ENCODE assay signal across 1 cellular context in the genomic region with DNA sequence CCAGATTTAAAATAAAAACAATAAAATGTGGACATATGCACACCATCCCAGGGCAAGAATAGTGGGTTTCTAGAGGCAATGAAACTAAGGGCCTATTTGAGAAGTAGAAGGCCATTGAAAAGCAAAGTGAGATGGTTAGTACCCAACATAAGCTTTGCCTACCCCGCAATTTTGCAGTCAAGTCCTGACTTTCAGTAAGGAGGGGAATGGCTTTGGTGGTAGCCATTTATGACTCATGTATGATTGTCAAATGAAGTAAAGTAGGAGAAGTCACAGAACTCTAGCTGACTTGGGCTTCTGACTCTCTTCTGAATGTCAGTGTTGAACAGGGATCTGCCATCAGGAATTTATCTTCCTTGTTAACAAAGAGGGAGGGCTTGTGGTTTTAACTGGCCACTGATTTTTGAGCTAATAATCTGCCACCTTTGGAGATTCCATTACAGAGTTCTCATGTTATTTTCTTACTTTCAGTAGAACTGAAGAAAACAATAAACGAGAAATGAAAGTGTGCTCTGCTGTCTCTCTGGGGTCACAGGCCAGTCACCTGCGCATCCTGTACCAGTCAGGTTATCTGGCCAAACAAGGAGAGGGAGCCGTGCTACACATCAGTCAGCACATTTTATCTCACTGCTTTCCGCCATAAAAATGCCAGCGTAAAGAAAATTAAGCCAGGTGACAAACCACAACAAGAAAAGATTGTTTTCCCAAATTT.
TF ChIP-seq lines count a peak whose summit lies in the region.

No MANE protein-coding gene starts in this region.

TF ChIP-seq in GM12878, 131 proteins besides CTCF, POLR2A, EP300 and RAD21 (continued from another document and continues in another):
- TF ChIP-seq, protein P1, sequence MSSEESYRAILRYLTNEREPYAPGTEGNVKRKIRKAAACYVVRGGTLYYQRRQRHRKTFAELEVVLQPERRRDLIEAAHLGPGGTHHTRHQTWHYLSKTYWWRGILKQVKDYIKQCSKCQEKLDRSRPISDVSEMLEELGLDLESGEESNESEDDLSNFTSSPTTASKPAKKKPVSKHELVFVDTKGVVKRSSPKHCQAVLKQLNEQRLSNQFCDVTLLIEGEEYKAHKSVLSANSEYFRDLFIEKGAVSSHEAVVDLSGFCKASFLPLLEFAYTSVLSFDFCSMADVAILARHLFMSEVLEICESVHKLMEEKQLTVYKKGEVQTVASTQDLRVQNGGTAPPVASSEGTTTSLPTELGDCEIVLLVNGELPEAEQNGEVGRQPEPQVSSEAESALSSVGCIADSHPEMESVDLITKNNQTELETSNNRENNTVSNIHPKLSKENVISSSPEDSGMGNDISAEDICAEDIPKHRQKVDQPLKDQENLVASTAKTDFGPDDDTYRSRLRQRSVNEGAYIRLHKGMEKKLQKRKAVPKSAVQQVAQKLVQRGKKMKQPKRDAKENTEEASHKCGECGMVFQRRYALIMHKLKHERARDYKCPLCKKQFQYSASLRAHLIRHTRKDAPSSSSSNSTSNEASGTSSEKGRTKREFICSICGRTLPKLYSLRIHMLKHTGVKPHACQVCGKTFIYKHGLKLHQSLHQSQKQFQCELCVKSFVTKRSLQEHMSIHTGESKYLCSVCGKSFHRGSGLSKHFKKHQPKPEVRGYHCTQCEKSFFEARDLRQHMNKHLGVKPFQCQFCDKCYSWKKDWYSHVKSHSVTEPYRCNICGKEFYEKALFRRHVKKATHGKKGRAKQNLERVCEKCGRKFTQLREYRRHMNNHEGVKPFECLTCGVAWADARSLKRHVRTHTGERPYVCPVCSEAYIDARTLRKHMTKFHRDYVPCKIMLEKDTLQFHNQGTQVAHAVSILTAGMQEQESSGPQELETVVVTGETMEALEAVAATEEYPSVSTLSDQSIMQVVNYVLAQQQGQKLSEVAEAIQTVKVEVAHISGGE (CRISPR knock-in tag; IDR thresholded peaks at IDR 0.05) = no peak
- no peak for TF ChIP-seq SIN3A (IDR thresholded peaks at IDR 0.05; ENCODE audit: low read depth, low read length)
- TF ChIP-seq CREM (IDR thresholded peaks at IDR 0.05; ENCODE audit: low read depth) = no peak
- peak; percentile 68 for TF ChIP-seq NR2F1 (conservative IDR thresholded peaks at IDR 0.05)
- TF ChIP-seq IRF4 (IDR thresholded peaks at IDR 0.05; ENCODE audit: low read depth, low read length) = no peak; the same call in 1 of the 2 replicates
- no peak for TF ChIP-seq SREBF1 (IDR thresholded peaks at IDR 0.05; ENCODE audit: low read length)
- TF ChIP-seq, protein P2, sequence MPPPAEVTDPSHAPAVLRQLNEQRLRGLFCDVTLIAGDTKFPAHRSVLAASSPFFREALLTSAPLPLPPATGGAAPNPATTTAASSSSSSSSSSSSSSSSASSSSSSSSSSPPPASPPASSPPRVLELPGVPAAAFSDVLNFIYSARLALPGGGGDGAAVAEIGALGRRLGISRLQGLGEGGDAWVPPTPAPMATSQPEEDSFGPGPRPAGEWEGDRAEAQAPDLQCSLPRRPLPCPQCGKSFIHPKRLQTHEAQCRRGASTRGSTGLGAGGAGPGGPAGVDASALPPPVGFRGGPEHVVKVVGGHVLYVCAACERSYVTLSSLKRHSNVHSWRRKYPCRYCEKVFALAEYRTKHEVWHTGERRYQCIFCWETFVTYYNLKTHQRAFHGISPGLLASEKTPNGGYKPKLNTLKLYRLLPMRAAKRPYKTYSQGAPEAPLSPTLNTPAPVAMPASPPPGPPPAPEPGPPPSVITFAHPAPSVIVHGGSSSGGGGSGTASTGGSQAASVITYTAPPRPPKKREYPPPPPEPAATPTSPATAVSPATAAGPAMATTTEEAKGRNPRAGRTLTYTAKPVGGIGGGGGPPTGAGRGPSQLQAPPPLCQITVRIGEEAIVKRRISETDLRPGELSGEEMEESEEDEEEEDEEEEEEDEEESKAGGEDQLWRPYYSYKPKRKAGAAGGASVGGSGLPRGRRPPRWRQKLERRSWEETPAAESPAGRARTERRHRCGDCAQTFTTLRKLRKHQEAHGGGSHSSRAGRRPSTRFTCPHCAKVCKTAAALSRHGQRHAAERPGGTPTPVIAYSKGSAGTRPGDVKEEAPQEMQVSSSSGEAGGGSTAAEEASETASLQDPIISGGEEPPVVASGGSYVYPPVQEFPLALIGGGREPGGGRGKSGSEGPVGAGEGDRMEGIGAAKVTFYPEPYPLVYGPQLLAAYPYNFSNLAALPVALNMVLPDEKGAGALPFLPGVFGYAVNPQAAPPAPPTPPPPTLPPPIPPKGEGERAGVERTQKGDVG (CRISPR knock-in tag; IDR thresholded peaks at IDR 0.05) = no peak
- peak; percentile 65; the same call in 1 of the 2 replicates for TF ChIP-seq RUNX3 (IDR thresholded peaks at IDR 0.05; ENCODE audit: low read length)
- TF ChIP-seq NFIC (IDR thresholded peaks at IDR 0.05; ENCODE audit: low read depth, low read length) = peak; percentile 74
- no peak; the same call in 1 of the 2 replicates for TF ChIP-seq IKZF1 (conservative IDR thresholded peaks at IDR 0.05)
- TF ChIP-seq PML (IDR thresholded peaks at IDR 0.05; ENCODE audit: low read length) = no peak
- peak; percentile 14 to 38; a peak in 2 of 4 replicates for TF ChIP-seq IKZF2 (IDR thresholded peaks at IDR 0.05)
- TF ChIP-seq, protein P3, sequence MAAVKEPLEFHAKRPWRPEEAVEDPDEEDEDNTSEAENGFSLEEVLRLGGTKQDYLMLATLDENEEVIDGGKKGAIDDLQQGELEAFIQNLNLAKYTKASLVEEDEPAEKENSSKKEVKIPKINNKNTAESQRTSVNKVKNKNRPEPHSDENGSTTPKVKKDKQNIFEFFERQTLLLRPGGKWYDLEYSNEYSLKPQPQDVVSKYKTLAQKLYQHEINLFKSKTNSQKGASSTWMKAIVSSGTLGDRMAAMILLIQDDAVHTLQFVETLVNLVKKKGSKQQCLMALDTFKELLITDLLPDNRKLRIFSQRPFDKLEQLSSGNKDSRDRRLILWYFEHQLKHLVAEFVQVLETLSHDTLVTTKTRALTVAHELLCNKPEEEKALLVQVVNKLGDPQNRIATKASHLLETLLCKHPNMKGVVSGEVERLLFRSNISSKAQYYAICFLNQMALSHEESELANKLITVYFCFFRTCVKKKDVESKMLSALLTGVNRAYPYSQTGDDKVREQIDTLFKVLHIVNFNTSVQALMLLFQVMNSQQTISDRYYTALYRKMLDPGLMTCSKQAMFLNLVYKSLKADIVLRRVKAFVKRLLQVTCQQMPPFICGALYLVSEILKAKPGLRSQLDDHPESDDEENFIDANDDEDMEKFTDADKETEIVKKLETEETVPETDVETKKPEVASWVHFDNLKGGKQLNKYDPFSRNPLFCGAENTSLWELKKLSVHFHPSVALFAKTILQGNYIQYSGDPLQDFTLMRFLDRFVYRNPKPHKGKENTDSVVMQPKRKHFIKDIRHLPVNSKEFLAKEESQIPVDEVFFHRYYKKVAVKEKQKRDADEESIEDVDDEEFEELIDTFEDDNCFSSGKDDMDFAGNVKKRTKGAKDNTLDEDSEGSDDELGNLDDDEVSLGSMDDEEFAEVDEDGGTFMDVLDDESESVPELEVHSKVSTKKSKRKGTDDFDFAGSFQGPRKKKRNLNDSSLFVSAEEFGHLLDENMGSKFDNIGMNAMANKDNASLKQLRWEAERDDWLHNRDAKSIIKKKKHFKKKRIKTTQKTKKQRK (IDR thresholded peaks at IDR 0.05; ENCODE audit: low read depth, low read length) = no peak
- 0 out of 2 replicates have a peak, but pooled peaks have one; percentile 17 for TF ChIP-seq JUNB (IDR thresholded peaks at IDR 0.05)
- no peak for TF ChIP-seq SIX5 (IDR thresholded peaks at IDR 0.05; ENCODE audit: low read depth, low read length, severe bottlenecking)
- TF ChIP-seq CREB1 (IDR thresholded peaks at IDR 0.05; ENCODE audit: low read depth) = no peak
- TF ChIP-seq SRF (IDR thresholded peaks at IDR 0.05; ENCODE audit: low read depth in 2 of 2, low read length in 2 of 2) = peak; percentile 57 to 90; a peak in 3 of 4 replicates
- TF ChIP-seq RFX5 (IDR thresholded peaks at IDR 0.05; ENCODE audit: low read depth, low read length) = no peak
- TF ChIP-seq ZBED1 (IDR thresholded peaks at IDR 0.05; ENCODE audit: borderline replicate concordance) = no peak
- no peak for TF ChIP-seq GATAD2B (conservative IDR thresholded peaks at IDR 0.05; ENCODE audit: low read depth)
- 0 out of 2 replicates have a peak, but pooled peaks have one; percentile 34 for TF ChIP-seq SPI1 (IDR thresholded peaks at IDR 0.05; ENCODE audit: borderline replicate concordance, insufficient read depth, low read depth, low read length)
- no peak for TF ChIP-seq ZNF592 (IDR thresholded peaks at IDR 0.05)
- no peak for TF ChIP-seq CHD4 (IDR thresholded peaks at IDR 0.05)
- TF ChIP-seq FOS (IDR thresholded peaks at IDR 0.05; ENCODE audit: borderline replicate concordance, extremely low read depth, insufficient read length) = no peak
- TF ChIP-seq, protein P4, sequence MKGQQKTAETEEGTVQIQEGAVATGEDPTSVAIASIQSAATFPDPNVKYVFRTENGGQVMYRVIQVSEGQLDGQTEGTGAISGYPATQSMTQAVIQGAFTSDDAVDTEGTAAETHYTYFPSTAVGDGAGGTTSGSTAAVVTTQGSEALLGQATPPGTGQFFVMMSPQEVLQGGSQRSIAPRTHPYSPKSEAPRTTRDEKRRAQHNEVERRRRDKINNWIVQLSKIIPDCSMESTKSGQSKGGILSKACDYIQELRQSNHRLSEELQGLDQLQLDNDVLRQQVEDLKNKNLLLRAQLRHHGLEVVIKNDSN (IDR thresholded peaks at IDR 0.05; ENCODE audit: borderline replicate concordance, extremely low read length, insufficient read depth, low read depth, low read length) = peak; percentile 40
- peak; percentile 29 to 51; a peak in 2 of 4 replicates for TF ChIP-seq BHLHE40 (IDR thresholded peaks at IDR 0.05; ENCODE audit: borderline replicate concordance in 1 of 2, low read depth in 2 of 2, low read length in 1 of 2)
- no peak for TF ChIP-seq ZNF384 (IDR thresholded peaks at IDR 0.05; ENCODE audit: borderline replicate concordance, low read depth, low read length)
- TF ChIP-seq, protein P5, sequence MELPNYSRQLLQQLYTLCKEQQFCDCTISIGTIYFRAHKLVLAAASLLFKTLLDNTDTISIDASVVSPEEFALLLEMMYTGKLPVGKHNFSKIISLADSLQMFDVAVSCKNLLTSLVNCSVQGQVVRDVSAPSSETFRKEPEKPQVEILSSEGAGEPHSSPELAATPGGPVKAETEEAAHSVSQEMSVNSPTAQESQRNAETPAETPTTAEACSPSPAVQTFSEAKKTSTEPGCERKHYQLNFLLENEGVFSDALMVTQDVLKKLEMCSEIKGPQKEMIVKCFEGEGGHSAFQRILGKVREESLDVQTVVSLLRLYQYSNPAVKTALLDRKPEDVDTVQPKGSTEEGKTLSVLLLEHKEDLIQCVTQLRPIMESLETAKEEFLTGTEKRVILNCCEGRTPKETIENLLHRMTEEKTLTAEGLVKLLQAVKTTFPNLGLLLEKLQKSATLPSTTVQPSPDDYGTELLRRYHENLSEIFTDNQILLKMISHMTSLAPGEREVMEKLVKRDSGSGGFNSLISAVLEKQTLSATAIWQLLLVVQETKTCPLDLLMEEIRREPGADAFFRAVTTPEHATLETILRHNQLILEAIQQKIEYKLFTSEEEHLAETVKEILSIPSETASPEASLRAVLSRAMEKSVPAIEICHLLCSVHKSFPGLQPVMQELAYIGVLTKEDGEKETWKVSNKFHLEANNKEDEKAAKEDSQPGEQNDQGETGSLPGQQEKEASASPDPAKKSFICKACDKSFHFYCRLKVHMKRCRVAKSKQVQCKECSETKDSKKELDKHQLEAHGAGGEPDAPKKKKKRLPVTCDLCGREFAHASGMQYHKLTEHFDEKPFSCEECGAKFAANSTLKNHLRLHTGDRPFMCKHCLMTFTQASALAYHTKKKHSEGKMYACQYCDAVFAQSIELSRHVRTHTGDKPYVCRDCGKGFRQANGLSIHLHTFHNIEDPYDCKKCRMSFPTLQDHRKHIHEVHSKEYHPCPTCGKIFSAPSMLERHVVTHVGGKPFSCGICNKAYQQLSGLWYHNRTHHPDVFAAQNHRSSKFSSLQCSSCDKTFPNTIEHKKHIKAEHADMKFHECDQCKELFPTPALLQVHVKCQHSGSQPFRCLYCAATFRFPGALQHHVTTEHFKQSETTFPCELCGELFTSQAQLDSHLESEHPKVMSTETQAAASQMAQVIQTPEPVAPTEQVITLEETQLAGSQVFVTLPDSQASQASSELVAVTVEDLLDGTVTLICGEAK (IDR thresholded peaks at IDR 0.05; ENCODE audit: borderline replicate concordance) = no peak
- TF ChIP-seq YBX1 (IDR thresholded peaks at IDR 0.05) = no peak
